In the genomic region with DNA sequence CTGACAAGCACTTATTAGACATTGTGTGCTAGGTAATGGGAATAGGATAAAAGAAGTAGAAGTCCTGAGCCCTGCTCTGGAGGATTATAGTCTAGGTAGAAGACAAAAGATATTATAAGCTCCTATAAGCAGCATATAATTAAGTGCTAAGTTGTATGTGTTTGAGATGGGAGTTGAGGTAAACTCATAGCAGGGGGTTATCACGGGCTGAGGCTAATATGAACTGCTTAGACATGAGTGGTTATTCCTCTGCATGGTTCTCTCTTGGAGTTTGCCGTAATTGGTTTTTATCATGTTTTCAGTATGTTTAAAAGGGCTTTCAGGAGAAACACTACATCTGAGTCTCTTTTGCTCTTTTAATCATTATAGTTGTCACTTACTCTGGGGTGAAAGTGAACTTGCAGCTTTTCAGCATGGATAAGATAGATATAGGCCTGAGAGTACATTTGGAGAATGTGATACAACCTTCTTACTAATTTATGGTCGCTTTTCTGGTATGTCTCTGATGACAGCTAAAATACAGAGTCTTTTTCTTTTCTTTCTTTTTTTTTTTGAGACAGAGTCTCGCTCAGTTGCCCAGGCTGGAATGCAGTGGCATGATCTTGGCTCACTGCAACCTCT, we compare ENCODE assay signal across 19 cellular contexts. TPM values are rescaled to one million over a fixed set of nuclear protein-coding genes. Genes with fewer than 3 reads are reported as not detected.
DNase-seq lines count a peak whose midpoint lies in the region; TF ChIP-seq lines count a peak whose summit lies in the region.
"Had no signal": no experiment of that assay in that cellular context is flagged by ENCODE, and none has a peak within 500 bp of the region (broad histone marks: within the 10 kb centered on the region; RNA-seq: fewer than 3 reads in every experiment).

No MANE protein-coding gene starts in this region.

- H4K91ac ChIP-seq in trophoblast cell (ENCODE audit: low read depth, low read length) = no peak overlapping the region

- no peak for DNase-seq in activated naive CD4-positive, alpha-beta T cell treated with anti-CD3 and anti-CD28 coated beads, Interleukin-2, amount 50 U/mL, for 16 hours
- DNase-seq in erythroblast (lab: John Stamatoyannopoulos, UW) (peak; percentile 26 to 32), tibial artery (no peak), trophoblast cell (no peak), RWPE1 (ENCODE audit: low spot score) (no peak), MV-4-11 (lab: John Stamatoyannopoulos, UW) (no peak)
- DNase-seq: COR-L47, H7, IMR-90, Kasumi-1, MG63, NCI-H1092, NCI-H1436 treated with DMSO at 0.1 percent for 48 hours, NCI-H2029, NCI-H446, SHP77 treated with DMSO at 0.1 percent for 48 hours had no signal

- H3K79me1 ChIP-seq in trophoblast cell (ENCODE audit: low read length) = no peaks in the 10 kb centered on the region

- TF ChIP-seq CTCF in OCI-LY1 (IDR thresholded peaks at IDR 0.05; ENCODE audit: low read length) = no peak
- no peak for TF ChIP-seq CTCF in tibial artery (IDR thresholded peaks at IDR 0.05)
- TF ChIP-seq CTCF in RWPE1 (conservative IDR thresholded peaks at IDR 0.05; ENCODE audit: low read depth) = no peak

- peaks cover 36% of the 10 kb centered on the region for H3K4me1 ChIP-seq in OCI-LY1 (ENCODE audit: insufficient read depth, low read length, severe bottlenecking)
- H3K4me1 ChIP-seq in tibial artery = peaks cover 0 to 100% (median 73%) of the 10 kb centered on the region in 4 donors
- H3K4me1 ChIP-seq in trophoblast cell (ENCODE audit: control insufficient read depth in 1 of 2, insufficient read depth in 2 of 2, low read length in 2 of 2) = no peaks in the 10 kb centered on the region

- H2AFZ ChIP-seq in OCI-LY1 (ENCODE audit: low read length) = no peak overlapping the region
- H2AFZ ChIP-seq in trophoblast cell (ENCODE audit: insufficient read depth, low read length, poor library complexity) = no peak overlapping the region

- H3K27me3 Mint-ChIP-seq in activated naive CD4-positive, alpha-beta T cell treated with anti-CD3 and anti-CD28 coated beads, Interleukin-2, amount 50 U/mL, for 24 hours = no peaks in the 10 kb centered on the region
- H3K27me3 Mint-ChIP-seq: B cell had no signal

- H3K18ac ChIP-seq in trophoblast cell (ENCODE audit: low read length) = no peak overlapping the region

- H3K4me3 ChIP-seq in OCI-LY1 (ENCODE audit: low read depth, low read length, poor library complexity, severe bottlenecking) (no peak overlapping the region), tibial artery (no peak overlapping the region), trophoblast cell (ENCODE audit: low read depth, low read length) (no peak overlapping the region)
- H3K4me3 ChIP-seq: MG63 had no signal

- no peak for TF ChIP-seq POLR2A in erythroblast (IDR thresholded peaks at IDR 0.05; ENCODE audit: low read length)

- H3K4me1 Mint-ChIP-seq in activated naive CD4-positive, alpha-beta T cell treated with anti-CD3 and anti-CD28 coated beads, Interleukin-2, amount 50 U/mL, for 24 hours = peaks cover 51% of the 10 kb centered on the region

- WGBS in trophoblast cell (ENCODE audit: extremely low coverage, insufficient coverage, insufficient read length) = no CpG with 5 or more reads among the region's 4 CpGs

- H4K8ac ChIP-seq in trophoblast cell (ENCODE audit: low read depth, low read length) = no peak overlapping the region

- no peak overlapping the region for H3K23ac ChIP-seq in trophoblast cell (ENCODE audit: low read length)

- no peaks in the 10 kb centered on the region for H3K9me3 Mint-ChIP-seq in activated naive CD4-positive, alpha-beta T cell treated with anti-CD3 and anti-CD28 coated beads, Interleukin-2, amount 50 U/mL, for 24 hours

- no peaks in the 10 kb centered on the region for H3K79me2 ChIP-seq in OCI-LY1 (ENCODE audit: insufficient read depth, low read length)
- no peaks in the 10 kb centered on the region for H3K79me2 ChIP-seq in trophoblast cell (ENCODE audit: control insufficient read depth, insufficient read depth, low read length, poor library complexity)

- H4K12ac ChIP-seq in trophoblast cell (ENCODE audit: low read depth, low read length) = no peak overlapping the region

- CTCF ChIA-PET in RWPE1 (lab: Yijun Ruan, JAX) = no interaction called here

- peaks cover 2% of the 10 kb centered on the region for H3K36me3 Mint-ChIP-seq in activated naive CD4-positive, alpha-beta T cell treated with anti-CD3 and anti-CD28 coated beads, Interleukin-2, amount 50 U/mL, for 24 hours

- H2BK120ac ChIP-seq in trophoblast cell (ENCODE audit: insufficient read depth, low read length, poor library complexity) = no peak overlapping the region

- no peak overlapping the region for H2BK5ac ChIP-seq in trophoblast cell (ENCODE audit: low read depth, low read length, poor library complexity)

- no peaks in the 10 kb centered on the region for H3K9me2 ChIP-seq in OCI-LY1 (ENCODE audit: low read depth, low read length)

- H3K4me3 Mint-ChIP-seq in activated naive CD4-positive, alpha-beta T cell treated with anti-CD3 and anti-CD28 coated beads, Interleukin-2, amount 50 U/mL, for 24 hours = no peak overlapping the region
- H3K4me3 Mint-ChIP-seq: B cell had no signal

- no peaks in the 10 kb centered on the region; the same call in 1 of the 2 replicates for H3F3A ChIP-seq in OCI-LY1 (ENCODE audit: insufficient read depth, low read length)

- H3K27me3 ChIP-seq in OCI-LY1 (ENCODE audit: insufficient read depth, low read length) (no peaks in the 10 kb centered on the region), tibial artery (no peaks in the 10 kb centered on the region), trophoblast cell (ENCODE audit: insufficient read depth, low read length) (no peaks in the 10 kb centered on the region)
- H3K27me3 ChIP-seq: MG63 had no signal

- no peak overlapping the region for H3K4ac ChIP-seq in trophoblast cell (ENCODE audit: low read depth, low read length)

- H3K9me3 ChIP-seq in OCI-LY1 (ENCODE audit: low read length) (no peaks in the 10 kb centered on the region), tibial artery (no peaks in the 10 kb centered on the region), trophoblast cell (ENCODE audit: insufficient read depth, low read depth, low read length) (no peaks in the 10 kb centered on the region)
- H3K9me3 ChIP-seq: MG63 had no signal

- no peak overlapping the region for H3K14ac ChIP-seq in trophoblast cell (ENCODE audit: low read length)

- H3K36me3 ChIP-seq in OCI-LY1 (ENCODE audit: insufficient read depth, low read length) = no peaks in the 10 kb centered on the region
- H3K36me3 ChIP-seq in tibial artery = no peaks in the 10 kb centered on the region
- no peaks in the 10 kb centered on the region for H3K36me3 ChIP-seq in trophoblast cell (ENCODE audit: control insufficient read depth in 1 of 2, insufficient read depth in 2 of 2, low read length in 2 of 2)
- H3K36me3 ChIP-seq: MG63 had no signal

- no peak overlapping the region for H2AK5ac ChIP-seq in trophoblast cell (ENCODE audit: low read length)

- POLR2A ChIA-PET in RWPE1 (lab: Yijun Ruan, JAX; ENCODE audit: low non-redundant PET) = interaction anchor here (0.6 kb wide), 1 partner anchor 1916 kb away, joined by 3 read pairs; no protein-coding TSS in a partner anchor

- intact Hi-C loops in tibial artery (cut with DNase I; ENCODE audit: low total_unique reads) = loop anchor here (5.0 kb wide), 1 partner anchor 38 kb away; no protein-coding TSS in a partner anchor

- no peak overlapping the region for H3K4me2 ChIP-seq in OCI-LY1 (ENCODE audit: low read length)
- no peak overlapping the region for H3K4me2 ChIP-seq in trophoblast cell (ENCODE audit: low read length)

- H3K27ac Mint-ChIP-seq in activated naive CD4-positive, alpha-beta T cell treated with anti-CD3 and anti-CD28 coated beads, Interleukin-2, amount 50 U/mL, for 24 hours = peak overlapping the region; percentile 11
- H3K27ac Mint-ChIP-seq: B cell had no signal

- H3K27ac ChIP-seq in OCI-LY1 (ENCODE audit: low read depth, low read length, poor library complexity, severe bottlenecking) (peak overlapping the region; percentile 8), tibial artery (peak overlapping the region; percentile 74 to 85), trophoblast cell (ENCODE audit: low read depth, low read length) (no peak overlapping the region), RWPE1 (no peak overlapping the region)

- H2BK12ac ChIP-seq in trophoblast cell (ENCODE audit: low read length) = no peak overlapping the region

- H3K9ac ChIP-seq in OCI-LY1 (ENCODE audit: low read length) (no peak overlapping the region), trophoblast cell (ENCODE audit: low read length) (no peak overlapping the region)

- H4K20me1 ChIP-seq in OCI-LY1 (ENCODE audit: insufficient read depth, low read length) = no peaks in the 10 kb centered on the region

RNA-seq across cellular contexts. Expression of a gene that starts 39.0 kb away (rescaled TPM):
- 35.4 and 36.5 TPM in 2 replicates for polyA plus RNA-seq in trophoblast cell (2013)

RNA-seq across cellular contexts. Expression of a gene that starts 58.3 kb away (rescaled TPM):
- 8.3 and 8.9 TPM in 2 replicates for polyA plus RNA-seq in trophoblast cell (2013)

Comparison
In these comparisons a context has a peak if more than half of its experiments do, and no peak if none do; other contexts are left out.
1. DNase-seq: peak in erythroblast (2 of 2); none in activated naive CD4-positive, alpha-beta T cell treated with anti-CD3 and anti-CD28 coated beads, Interleukin-2, amount 50 U/mL, for 16 hours (single experiment), tibial artery (0 of 2), trophoblast cell (0 of 2), RWPE1 (single experiment) and MV-4-11 (single experiment).
2. H3K27ac ChIP-seq: peak in OCI-LY1 (single experiment) and tibial artery (2 of 2); none in trophoblast cell (single experiment) and RWPE1 (single experiment).